In the genomic region with DNA sequence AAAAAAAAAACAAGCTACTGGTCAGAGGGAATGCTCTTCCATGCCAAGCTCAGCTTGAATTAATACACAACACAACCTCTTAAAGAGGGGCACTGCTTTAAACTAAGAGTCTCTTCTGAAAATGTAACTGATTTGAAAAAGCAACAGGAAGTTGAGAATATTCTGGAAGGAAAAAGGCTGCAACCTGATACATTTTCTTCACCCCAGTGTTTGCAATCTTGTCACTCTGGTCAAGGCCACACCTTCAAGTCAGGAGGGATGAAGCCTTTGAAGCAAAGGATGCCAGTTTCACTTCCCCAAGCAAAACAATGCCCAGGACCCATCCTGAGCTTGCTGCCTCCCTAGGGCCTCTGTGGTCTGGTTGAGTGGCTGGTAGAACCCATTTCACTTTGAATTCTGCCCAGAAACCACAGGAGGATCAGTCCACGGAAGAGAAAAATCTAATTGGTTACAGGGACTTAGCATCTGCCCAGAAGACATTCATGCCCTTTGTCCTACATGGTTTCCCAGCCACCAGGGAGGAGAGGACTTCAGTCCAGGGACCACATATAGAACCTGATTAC, we compare ENCODE assay signal across 9 cellular contexts.
DNase-seq lines count a peak whose midpoint lies in the region; ATAC-seq and TF ChIP-seq lines count a peak whose summit lies in the region.
"Had no signal": no experiment of that assay in that cellular context is flagged by ENCODE, and none has a peak within 500 bp of the region (broad histone marks: within the 10 kb centered on the region; RNA-seq: fewer than 3 reads in every experiment).

No MANE protein-coding gene starts in this region.

- intact Hi-C loops in left ventricle myocardium inferior (cut with micrococcal nuclease), result no loop called here
- intact Hi-C loops in tibial artery (cut with DNase I; ENCODE audit: low total_unique reads), result no loop called here

- H3K4me1 ChIP-seq in left ventricle myocardium inferior (peaks cover 7% of the 10 kb centered on the region), tibial artery (no peaks in the 10 kb centered on the region)

- DNase-seq in A172 (ENCODE audit: low spot score), result peak; percentile 19
- DNase-seq in left ventricle myocardium inferior, result no peak
- no peak for DNase-seq in stimulated activated CD4-positive, alpha-beta T cell treated with anti-CD3 and anti-CD28 coated beads, Interleukin-2, amount 100 ng/mL, for 24 hours
- no peak for DNase-seq in tibial artery
- DNase-seq in COLO668 (lab: John Stamatoyannopoulos, UW; ENCODE audit: unreplicated experiment), result no peak
- DNase-seq: naive thymus-derived CD8-positive, alpha-beta T cell had no signal

- H3K27ac ChIP-seq in angular gyrus (ENCODE audit: low read depth, low read length), result peak overlapping the region; percentile 72
- no peak overlapping the region for H3K27ac ChIP-seq in left ventricle myocardium inferior (replicated peaks)
- no peak overlapping the region for H3K27ac ChIP-seq in tibial artery

- no peaks in the 10 kb centered on the region for H3K36me3 ChIP-seq in left ventricle myocardium inferior
- H3K36me3 ChIP-seq in tibial artery, result no peaks in the 10 kb centered on the region

- ATAC-seq in GM19468 (IDR thresholded peaks at IDR 0.05; ENCODE audit: extremely low read depth, unreplicated experiment), result peak; percentile 55
- ATAC-seq in HG03442 (IDR thresholded peaks at IDR 0.05; ENCODE audit: unreplicated experiment), result peak; percentile 74
- ATAC-seq: naive thymus-derived CD8-positive, alpha-beta T cell had no signal

- H3K27me3 ChIP-seq in left ventricle myocardium inferior (ENCODE audit: low read depth), result peaks cover 4% of the 10 kb centered on the region
- peaks cover 0 to under 1% of the 10 kb centered on the region in 2 donors for H3K27me3 ChIP-seq in tibial artery

- H3K9me3 ChIP-seq in left ventricle myocardium inferior (replicated peaks), result no peaks in the 10 kb centered on the region
- no peaks in the 10 kb centered on the region for H3K9me3 ChIP-seq in tibial artery

- TF ChIP-seq CTCF in left ventricle myocardium inferior (IDR thresholded peaks at IDR 0.05; ENCODE audit: borderline replicate concordance), result no peak
- no peak for TF ChIP-seq CTCF in tibial artery (IDR thresholded peaks at IDR 0.05)

- no peak overlapping the region for H3K4me3 ChIP-seq in left ventricle myocardium inferior
- no peak overlapping the region for H3K4me3 ChIP-seq in tibial artery
